ENCODE assay signal across 1 cellular context in the genomic region with DNA sequence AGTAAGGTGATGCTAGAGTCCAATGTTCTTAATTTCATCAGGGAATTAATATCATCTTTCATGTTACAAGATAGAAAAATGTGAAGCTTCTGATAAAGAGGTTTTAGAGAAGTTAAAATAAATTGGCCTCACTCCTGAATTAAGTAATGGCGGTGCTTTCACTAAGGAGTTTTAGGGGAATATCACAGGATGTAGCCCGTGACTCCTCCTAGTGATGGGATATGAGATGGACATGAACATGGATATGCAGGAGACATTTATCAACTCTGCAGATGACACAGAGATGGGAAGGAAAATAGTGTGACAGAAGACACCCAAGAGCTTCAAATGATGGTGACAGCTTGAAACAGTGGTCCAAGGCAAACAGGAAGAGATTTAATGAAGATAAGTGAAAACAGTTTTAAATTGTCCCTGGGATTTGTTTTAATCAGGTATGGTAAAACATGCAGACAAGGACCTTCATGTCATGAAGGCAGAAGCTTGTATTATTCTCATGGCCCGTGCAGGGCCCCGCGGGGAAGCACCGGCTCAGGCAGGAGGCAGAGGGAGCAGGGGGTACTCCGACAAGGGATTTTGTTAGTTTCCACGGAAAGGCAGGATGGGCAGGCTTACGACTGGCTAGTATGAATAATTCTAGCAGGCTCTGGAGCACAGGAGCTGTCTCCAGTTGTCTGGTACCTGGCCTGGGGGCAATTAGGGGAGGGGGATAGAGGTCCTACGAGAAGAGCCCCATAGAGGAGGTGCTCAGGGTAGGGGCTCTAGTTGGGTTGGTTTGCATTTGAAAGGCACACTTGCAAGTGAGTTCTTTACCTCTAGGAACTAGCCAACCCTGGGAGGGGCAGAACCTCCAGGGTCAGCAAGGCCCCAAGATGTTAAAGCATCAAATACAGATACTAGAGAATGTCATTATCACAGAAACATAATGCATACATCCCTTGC.
TF ChIP-seq lines count a peak whose summit lies in the region.

No MANE protein-coding gene starts in this region.

TF ChIP-seq in HepG2, 621 proteins besides CTCF, POLR2A, EP300 and RAD21 (continued from another document):
- TF ChIP-seq RFX3 (CRISPR knock-in tag; IDR thresholded peaks at IDR 0.05) (no peak), KDM1A (CRISPR knock-in tag; IDR thresholded peaks at IDR 0.05) (no peak), THAP11 (CRISPR knock-in tag; IDR thresholded peaks at IDR 0.05) (no peak), PHF5A (CRISPR knock-in tag; IDR thresholded peaks at IDR 0.05; ENCODE audit: low read depth, unreplicated experiment) (no peak), SRY (CRISPR knock-in tag; IDR thresholded peaks at IDR 0.05) (no peak), HNRNPK (IDR thresholded peaks at IDR 0.05; ENCODE audit: low read depth, low read length, poor library complexity, severe bottlenecking) (no peak), NFRKB (IDR thresholded peaks at IDR 0.05) (no peak), PAWR (CRISPR knock-in tag; IDR thresholded peaks at IDR 0.05; ENCODE audit: borderline replicate concordance) (no peak), GZF1 (CRISPR knock-in tag; IDR thresholded peaks at IDR 0.05) (no peak), KMT2B (CRISPR knock-in tag; IDR thresholded peaks at IDR 0.05) (no peak), ZNF138 (CRISPR knock-in tag; IDR thresholded peaks at IDR 0.05; ENCODE audit: low read depth) (no peak), STAG1 (CRISPR knock-in tag; IDR thresholded peaks at IDR 0.05) (peak; percentile 69), ELF4 (CRISPR knock-in tag; IDR thresholded peaks at IDR 0.05; ENCODE audit: borderline replicate concordance) (no peak), SIX1 (CRISPR knock-in tag; IDR thresholded peaks at IDR 0.05; ENCODE audit: borderline replicate concordance) (no peak), ZNF543 (CRISPR knock-in tag; IDR thresholded peaks at IDR 0.05) (no peak), ZNF598 (CRISPR knock-in tag; IDR thresholded peaks at IDR 0.05; ENCODE audit: borderline replicate concordance) (no peak)
- TF ChIP-seq, protein P1, sequence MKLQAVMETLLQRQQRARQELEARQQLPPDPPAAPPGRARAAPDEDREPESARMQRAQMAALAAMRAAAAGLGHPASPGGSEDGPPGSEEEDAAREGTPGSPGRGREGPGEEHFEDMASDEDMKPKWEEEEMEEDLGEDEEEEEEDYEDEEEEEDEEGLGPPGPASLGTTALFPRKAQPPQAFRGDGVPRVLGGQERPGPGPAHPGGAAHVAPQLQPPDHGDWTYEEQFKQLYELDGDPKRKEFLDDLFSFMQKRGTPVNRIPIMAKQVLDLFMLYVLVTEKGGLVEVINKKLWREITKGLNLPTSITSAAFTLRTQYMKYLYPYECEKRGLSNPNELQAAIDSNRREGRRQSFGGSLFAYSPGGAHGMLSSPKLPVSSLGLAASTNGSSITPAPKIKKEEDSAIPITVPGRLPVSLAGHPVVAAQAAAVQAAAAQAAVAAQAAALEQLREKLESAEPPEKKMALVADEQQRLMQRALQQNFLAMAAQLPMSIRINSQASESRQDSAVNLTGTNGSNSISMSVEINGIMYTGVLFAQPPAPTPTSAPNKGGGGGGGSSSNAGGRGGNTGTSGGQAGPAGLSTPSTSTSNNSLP (IDR thresholded peaks at IDR 0.05; ENCODE audit: low read depth, low read length) = 0 out of 2 replicates have a peak, but pooled peaks have one; percentile 14
- TF ChIP-seq, protein P2, sequence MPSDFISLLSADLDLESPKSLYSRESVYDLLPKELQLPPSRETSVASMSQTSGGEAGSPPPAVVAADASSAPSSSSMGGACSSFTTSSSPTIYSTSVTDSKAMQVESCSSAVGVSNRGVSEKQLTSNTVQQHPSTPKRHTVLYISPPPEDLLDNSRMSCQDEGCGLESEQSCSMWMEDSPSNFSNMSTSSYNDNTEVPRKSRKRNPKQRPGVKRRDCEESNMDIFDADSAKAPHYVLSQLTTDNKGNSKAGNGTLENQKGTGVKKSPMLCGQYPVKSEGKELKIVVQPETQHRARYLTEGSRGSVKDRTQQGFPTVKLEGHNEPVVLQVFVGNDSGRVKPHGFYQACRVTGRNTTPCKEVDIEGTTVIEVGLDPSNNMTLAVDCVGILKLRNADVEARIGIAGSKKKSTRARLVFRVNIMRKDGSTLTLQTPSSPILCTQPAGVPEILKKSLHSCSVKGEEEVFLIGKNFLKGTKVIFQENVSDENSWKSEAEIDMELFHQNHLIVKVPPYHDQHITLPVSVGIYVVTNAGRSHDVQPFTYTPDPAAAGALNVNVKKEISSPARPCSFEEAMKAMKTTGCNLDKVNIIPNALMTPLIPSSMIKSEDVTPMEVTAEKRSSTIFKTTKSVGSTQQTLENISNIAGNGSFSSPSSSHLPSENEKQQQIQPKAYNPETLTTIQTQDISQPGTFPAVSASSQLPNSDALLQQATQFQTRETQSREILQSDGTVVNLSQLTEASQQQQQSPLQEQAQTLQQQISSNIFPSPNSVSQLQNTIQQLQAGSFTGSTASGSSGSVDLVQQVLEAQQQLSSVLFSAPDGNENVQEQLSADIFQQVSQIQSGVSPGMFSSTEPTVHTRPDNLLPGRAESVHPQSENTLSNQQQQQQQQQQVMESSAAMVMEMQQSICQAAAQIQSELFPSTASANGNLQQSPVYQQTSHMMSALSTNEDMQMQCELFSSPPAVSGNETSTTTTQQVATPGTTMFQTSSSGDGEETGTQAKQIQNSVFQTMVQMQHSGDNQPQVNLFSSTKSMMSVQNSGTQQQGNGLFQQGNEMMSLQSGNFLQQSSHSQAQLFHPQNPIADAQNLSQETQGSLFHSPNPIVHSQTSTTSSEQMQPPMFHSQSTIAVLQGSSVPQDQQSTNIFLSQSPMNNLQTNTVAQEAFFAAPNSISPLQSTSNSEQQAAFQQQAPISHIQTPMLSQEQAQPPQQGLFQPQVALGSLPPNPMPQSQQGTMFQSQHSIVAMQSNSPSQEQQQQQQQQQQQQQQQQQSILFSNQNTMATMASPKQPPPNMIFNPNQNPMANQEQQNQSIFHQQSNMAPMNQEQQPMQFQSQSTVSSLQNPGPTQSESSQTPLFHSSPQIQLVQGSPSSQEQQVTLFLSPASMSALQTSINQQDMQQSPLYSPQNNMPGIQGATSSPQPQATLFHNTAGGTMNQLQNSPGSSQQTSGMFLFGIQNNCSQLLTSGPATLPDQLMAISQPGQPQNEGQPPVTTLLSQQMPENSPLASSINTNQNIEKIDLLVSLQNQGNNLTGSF (CRISPR knock-in tag; IDR thresholded peaks at IDR 0.05) = no peak
- TF ChIP-seq, protein P3, sequence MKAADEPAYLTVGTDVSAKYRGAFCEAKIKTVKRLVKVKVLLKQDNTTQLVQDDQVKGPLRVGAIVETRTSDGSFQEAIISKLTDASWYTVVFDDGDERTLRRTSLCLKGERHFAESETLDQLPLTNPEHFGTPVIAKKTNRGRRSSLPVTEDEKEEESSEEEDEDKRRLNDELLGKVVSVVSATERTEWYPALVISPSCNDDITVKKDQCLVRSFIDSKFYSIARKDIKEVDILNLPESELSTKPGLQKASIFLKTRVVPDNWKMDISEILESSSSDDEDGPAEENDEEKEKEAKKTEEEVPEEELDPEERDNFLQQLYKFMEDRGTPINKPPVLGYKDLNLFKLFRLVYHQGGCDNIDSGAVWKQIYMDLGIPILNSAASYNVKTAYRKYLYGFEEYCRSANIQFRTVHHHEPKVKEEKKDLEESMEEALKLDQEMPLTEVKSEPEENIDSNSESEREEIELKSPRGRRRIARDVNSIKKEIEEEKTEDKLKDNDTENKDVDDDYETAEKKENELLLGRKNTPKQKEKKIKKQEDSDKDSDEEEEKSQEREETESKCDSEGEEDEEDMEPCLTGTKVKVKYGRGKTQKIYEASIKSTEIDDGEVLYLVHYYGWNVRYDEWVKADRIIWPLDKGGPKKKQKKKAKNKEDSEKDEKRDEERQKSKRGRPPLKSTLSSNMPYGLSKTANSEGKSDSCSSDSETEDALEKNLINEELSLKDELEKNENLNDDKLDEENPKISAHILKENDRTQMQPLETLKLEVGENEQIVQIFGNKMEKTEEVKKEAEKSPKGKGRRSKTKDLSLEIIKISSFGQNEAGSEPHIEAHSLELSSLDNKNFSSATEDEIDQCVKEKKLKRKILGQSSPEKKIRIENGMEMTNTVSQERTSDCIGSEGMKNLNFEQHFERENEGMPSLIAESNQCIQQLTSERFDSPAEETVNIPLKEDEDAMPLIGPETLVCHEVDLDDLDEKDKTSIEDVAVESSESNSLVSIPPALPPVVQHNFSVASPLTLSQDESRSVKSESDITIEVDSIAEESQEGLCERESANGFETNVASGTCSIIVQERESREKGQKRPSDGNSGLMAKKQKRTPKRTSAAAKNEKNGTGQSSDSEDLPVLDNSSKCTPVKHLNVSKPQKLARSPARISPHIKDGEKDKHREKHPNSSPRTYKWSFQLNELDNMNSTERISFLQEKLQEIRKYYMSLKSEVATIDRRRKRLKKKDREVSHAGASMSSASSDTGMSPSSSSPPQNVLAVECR (CRISPR knock-in tag; IDR thresholded peaks at IDR 0.05; ENCODE audit: borderline replicate concordance) = no peak
- TF ChIP-seq, protein P4, sequence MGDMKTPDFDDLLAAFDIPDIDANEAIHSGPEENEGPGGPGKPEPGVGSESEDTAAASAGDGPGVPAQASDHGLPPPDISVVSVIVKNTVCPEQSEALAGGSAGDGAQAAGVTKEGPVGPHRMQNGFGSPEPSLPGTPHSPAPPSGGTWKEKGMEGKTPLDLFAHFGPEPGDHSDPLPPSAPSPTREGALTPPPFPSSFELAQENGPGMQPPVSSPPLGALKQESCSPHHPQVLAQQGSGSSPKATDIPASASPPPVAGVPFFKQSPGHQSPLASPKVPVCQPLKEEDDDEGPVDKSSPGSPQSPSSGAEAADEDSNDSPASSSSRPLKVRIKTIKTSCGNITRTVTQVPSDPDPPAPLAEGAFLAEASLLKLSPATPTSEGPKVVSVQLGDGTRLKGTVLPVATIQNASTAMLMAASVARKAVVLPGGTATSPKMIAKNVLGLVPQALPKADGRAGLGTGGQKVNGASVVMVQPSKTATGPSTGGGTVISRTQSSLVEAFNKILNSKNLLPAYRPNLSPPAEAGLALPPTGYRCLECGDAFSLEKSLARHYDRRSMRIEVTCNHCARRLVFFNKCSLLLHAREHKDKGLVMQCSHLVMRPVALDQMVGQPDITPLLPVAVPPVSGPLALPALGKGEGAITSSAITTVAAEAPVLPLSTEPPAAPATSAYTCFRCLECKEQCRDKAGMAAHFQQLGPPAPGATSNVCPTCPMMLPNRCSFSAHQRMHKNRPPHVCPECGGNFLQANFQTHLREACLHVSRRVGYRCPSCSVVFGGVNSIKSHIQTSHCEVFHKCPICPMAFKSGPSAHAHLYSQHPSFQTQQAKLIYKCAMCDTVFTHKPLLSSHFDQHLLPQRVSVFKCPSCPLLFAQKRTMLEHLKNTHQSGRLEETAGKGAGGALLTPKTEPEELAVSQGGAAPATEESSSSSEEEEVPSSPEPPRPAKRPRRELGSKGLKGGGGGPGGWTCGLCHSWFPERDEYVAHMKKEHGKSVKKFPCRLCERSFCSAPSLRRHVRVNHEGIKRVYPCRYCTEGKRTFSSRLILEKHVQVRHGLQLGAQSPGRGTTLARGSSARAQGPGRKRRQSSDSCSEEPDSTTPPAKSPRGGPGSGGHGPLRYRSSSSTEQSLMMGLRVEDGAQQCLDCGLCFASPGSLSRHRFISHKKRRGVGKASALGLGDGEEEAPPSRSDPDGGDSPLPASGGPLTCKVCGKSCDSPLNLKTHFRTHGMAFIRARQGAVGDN (CRISPR knock-in tag; IDR thresholded peaks at IDR 0.05) = 0 out of 2 replicates have a peak, but pooled peaks have one; percentile 18
- TF ChIP-seq, protein P5, sequence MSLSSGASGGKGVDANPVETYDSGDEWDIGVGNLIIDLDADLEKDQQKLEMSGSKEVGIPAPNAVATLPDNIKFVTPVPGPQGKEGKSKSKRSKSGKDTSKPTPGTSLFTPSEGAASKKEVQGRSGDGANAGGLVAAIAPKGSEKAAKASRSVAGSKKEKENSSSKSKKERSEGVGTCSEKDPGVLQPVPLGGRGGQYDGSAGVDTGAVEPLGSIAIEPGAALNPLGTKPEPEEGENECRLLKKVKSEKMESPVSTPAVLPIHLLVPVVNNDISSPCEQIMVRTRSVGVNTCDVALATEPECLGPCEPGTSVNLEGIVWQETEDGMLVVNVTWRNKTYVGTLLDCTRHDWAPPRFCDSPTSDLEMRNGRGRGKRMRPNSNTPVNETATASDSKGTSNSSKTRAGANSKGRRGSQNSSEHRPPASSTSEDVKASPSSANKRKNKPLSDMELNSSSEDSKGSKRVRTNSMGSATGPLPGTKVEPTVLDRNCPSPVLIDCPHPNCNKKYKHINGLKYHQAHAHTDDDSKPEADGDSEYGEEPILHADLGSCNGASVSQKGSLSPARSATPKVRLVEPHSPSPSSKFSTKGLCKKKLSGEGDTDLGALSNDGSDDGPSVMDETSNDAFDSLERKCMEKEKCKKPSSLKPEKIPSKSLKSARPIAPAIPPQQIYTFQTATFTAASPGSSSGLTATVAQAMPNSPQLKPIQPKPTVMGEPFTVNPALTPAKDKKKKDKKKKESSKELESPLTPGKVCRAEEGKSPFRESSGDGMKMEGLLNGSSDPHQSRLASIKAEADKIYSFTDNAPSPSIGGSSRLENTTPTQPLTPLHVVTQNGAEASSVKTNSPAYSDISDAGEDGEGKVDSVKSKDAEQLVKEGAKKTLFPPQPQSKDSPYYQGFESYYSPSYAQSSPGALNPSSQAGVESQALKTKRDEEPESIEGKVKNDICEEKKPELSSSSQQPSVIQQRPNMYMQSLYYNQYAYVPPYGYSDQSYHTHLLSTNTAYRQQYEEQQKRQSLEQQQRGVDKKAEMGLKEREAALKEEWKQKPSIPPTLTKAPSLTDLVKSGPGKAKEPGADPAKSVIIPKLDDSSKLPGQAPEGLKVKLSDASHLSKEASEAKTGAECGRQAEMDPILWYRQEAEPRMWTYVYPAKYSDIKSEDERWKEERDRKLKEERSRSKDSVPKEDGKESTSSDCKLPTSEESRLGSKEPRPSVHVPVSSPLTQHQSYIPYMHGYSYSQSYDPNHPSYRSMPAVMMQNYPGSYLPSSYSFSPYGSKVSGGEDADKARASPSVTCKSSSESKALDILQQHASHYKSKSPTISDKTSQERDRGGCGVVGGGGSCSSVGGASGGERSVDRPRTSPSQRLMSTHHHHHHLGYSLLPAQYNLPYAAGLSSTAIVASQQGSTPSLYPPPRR (CRISPR knock-in tag; IDR thresholded peaks at IDR 0.05; ENCODE audit: borderline replicate concordance) = no peak
- TF ChIP-seq, protein P6, sequence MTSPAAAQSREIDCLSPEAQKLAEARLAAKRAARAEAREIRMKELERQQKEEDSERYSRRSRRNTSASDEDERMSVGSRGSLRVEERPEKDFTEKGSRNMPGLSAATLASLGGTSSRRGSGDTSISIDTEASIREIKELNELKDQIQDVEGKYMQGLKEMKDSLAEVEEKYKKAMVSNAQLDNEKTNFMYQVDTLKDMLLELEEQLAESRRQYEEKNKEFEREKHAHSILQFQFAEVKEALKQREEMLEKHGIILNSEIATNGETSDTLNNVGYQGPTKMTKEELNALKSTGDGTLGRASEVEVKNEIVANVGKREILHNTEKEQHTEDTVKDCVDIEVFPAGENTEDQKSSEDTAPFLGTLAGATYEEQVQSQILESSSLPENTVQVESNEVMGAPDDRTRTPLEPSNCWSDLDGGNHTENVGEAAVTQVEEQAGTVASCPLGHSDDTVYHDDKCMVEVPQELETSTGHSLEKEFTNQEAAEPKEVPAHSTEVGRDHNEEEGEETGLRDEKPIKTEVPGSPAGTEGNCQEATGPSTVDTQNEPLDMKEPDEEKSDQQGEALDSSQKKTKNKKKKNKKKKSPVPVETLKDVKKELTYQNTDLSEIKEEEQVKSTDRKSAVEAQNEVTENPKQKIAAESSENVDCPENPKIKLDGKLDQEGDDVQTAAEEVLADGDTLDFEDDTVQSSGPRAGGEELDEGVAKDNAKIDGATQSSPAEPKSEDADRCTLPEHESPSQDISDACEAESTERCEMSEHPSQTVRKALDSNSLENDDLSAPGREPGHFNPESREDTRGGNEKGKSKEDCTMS (CRISPR knock-in tag; conservative IDR thresholded peaks at IDR 0.05) = no peak
- TF ChIP-seq, protein P7, sequence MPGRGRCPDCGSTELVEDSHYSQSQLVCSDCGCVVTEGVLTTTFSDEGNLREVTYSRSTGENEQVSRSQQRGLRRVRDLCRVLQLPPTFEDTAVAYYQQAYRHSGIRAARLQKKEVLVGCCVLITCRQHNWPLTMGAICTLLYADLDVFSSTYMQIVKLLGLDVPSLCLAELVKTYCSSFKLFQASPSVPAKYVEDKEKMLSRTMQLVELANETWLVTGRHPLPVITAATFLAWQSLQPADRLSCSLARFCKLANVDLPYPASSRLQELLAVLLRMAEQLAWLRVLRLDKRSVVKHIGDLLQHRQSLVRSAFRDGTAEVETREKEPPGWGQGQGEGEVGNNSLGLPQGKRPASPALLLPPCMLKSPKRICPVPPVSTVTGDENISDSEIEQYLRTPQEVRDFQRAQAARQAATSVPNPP (CRISPR knock-in tag; IDR thresholded peaks at IDR 0.05) = no peak
